In the genomic region with DNA sequence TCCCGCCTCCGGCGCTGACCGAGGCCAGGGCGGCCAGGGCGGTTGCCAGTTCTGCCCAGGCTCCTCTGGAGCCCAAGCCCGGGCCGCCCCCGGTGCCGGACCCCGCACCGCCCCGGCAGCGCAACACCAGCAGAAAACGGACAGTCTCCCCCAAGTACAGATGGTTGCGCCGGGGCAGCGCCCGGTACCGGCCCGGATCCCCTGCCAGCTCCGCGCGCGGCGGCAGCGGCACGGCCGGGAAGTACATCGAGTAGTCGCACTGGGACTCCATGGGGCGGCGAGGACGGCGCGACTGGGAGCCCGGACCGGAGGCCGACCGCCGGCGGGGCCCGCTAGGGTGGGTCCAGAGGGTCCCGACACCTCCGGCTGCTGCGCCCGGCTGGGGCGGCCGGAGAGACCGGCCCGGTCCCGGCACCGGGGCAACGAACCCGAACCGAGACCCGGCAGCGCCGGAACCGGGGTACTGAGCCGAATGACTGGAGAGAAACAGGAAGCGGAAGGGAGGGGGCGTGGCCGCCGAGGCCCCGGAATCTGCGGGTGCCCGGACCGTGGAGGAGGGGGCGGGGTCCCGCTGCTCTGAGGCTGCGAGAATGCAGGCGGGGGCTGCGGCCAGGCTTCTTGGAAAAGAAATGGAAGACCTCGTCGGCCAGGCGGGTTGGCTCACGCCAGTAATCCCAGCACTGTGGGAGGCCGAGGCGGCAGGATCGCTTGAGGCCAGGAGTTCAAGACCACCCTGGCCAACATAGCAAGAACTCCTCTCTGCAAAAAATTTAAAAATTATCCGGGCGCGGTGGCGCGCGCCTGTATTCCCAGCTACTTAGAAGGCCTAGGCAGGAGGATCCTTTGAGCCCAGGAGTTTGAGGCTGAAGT, we compare ENCODE assay signal across 8 cellular contexts. TPM values are rescaled to one million over a fixed set of nuclear protein-coding genes. Genes with fewer than 3 reads are reported as not detected.
DNase-seq lines count a peak whose midpoint lies in the region; ATAC-seq and TF ChIP-seq lines count a peak whose summit lies in the region.

A gene with protein sequence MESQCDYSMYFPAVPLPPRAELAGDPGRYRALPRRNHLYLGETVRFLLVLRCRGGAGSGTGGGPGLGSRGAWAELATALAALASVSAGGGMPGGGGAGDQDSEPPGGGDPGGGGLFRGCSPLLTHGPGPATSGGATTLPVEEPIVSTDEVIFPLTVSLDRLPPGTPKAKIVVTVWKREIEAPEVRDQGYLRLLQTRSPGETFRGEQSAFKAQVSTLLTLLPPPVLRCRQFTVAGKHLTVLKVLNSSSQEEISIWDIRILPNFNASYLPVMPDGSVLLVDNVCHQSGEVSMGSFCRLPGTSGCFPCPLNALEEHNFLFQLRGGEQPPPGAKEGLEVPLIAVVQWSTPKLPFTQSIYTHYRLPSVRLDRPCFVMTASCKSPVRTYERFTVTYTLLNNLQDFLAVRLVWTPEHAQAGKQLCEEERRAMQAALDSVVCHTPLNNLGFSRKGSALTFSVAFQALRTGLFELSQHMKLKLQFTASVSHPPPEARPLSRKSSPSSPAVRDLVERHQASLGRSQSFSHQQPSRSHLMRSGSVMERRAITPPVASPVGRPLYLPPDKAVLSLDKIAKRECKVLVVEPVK (minus strand): TSS at position 495 of the 870 bp plus-strand sequence. CDS start 224 bp downstream, at position 271.

- H3K9me3 ChIP-seq in left lung, result no peaks in the 10 kb centered on the region

- H3K27me3 ChIP-seq in left lung, result no peaks in the 10 kb centered on the region

- DNase-seq in AML-193 (lab: John Stamatoyannopoulos, UW) (peak; percentile 65), GM19238 (ENCODE audit: insufficient read length, low spot score) (peak; percentile 95), NCI-H82 (lab: John Stamatoyannopoulos, UW) (peak; percentile 93), left lung (peak; percentile 95 to 99)
- DNase-seq in activated CD4-positive, alpha-beta T cell treated with anti-CD3 and anti-CD28 coated beads, Interleukin-2, amount 50 U/mL, for 4 hours, result peak; percentile 90 to 91
- DNase-seq in stimulated activated CD4-positive, alpha-beta T cell treated with anti-CD3 and anti-CD28 coated beads, Interleukin-2, amount 100 ng/mL, for 4 hours (ENCODE audit: low read depth), result peak; percentile 90

- no peaks in the 10 kb centered on the region for H3K9me3 Mint-ChIP-seq in dendritic cell treated with granulocyte-macrophage colony-stimulating factor and Interleukin-4, amounts not matched to agents 40 ng/mL and 50 ng/mL, for 4 days

- peak within 1 kb of the TSS; percentile 76 to 82 for H3K27ac ChIP-seq in left lung

- peaks cover 13 to 52% of the 10 kb centered on the region in 2 donors for H3K4me1 ChIP-seq in left lung

- intact Hi-C loops in dendritic cell treated with granulocyte-macrophage colony-stimulating factor and Interleukin-4, amounts not matched to agents 40 ng/mL and 50 ng/mL, for 4 days (cut with micrococcal nuclease), result loop anchor here (1.0 kb wide), 1 partner anchor 10 kb away; a partner anchor contains a TSS
- intact Hi-C loops in left lung (cut with DNase I), result no loop called here

- peaks cover 15% of the 10 kb centered on the region for H3K27me3 Mint-ChIP-seq in dendritic cell treated with granulocyte-macrophage colony-stimulating factor and Interleukin-4, amounts not matched to agents 40 ng/mL and 50 ng/mL, for 4 days

- peak within 1 kb of the TSS; percentile 76 for H3K4me3 Mint-ChIP-seq in dendritic cell treated with granulocyte-macrophage colony-stimulating factor and Interleukin-4, amounts not matched to agents 40 ng/mL and 50 ng/mL, for 4 days

- peaks cover 0 to 34% of the 10 kb centered on the region in 2 donors for H3K36me3 ChIP-seq in left lung

- peak within 1 kb of the TSS; percentile 88 for H3K27ac Mint-ChIP-seq in dendritic cell treated with granulocyte-macrophage colony-stimulating factor and Interleukin-4, amounts not matched to agents 40 ng/mL and 50 ng/mL, for 4 days

- peaks cover 44% of the 10 kb centered on the region for H3K36me3 Mint-ChIP-seq in dendritic cell treated with granulocyte-macrophage colony-stimulating factor and Interleukin-4, amounts not matched to agents 40 ng/mL and 50 ng/mL, for 4 days (ENCODE audit: low read depth)

- H3K4me1 Mint-ChIP-seq in dendritic cell treated with granulocyte-macrophage colony-stimulating factor and Interleukin-4, amounts not matched to agents 40 ng/mL and 50 ng/mL, for 4 days (ENCODE audit: low read depth), result peaks cover 52% of the 10 kb centered on the region

- H3K4me3 ChIP-seq in left lung, result peak within 1 kb of the TSS; percentile 75 to 98

- no peak for TF ChIP-seq CTCF in left lung (IDR thresholded peaks at IDR 0.05)

- ATAC-seq in HG03521 (IDR thresholded peaks at IDR 0.05; ENCODE audit: unreplicated experiment) (peak; percentile 74), left lung (peak; percentile 95)

RNA-seq across cellular contexts. Expression of the gene that starts here (rescaled TPM):
- total RNA-seq in left lung, result 10 to 100 TPM; 23.3 to 30.1 TPM

Comparison
In these comparisons a context has a peak if more than half of its experiments do, and no peak if none do; other contexts are left out.
1. Peak in every context shown above with its lines: DNase-seq, ATAC-seq, H3K4me3 ChIP-seq and H3K27ac ChIP-seq.